6 cellular contexts compared by ENCODE assay signal in genomic region chrX:36348509-36348908, GRCh38.
"Had no signal": no experiment of that assay in that cellular context is flagged by ENCODE, and none has a peak within 500 bp of the region (broad histone marks: within the 10 kb centered on the region; RNA-seq: fewer than 3 reads in every experiment).

No MANE protein-coding gene starts in this region.

- ATAC-seq: HepG2, K562 had no signal

- FAIRE-seq: HepG2, HTR-8/SVneo, K562 had no signal

- H3K27ac ChIP-seq: HL-60 had no signal

- DNase-seq: IMR-90, KBM-7 had no signal

- H3K4me3 ChIP-seq: K562 had no signal
